In the genomic region with DNA sequence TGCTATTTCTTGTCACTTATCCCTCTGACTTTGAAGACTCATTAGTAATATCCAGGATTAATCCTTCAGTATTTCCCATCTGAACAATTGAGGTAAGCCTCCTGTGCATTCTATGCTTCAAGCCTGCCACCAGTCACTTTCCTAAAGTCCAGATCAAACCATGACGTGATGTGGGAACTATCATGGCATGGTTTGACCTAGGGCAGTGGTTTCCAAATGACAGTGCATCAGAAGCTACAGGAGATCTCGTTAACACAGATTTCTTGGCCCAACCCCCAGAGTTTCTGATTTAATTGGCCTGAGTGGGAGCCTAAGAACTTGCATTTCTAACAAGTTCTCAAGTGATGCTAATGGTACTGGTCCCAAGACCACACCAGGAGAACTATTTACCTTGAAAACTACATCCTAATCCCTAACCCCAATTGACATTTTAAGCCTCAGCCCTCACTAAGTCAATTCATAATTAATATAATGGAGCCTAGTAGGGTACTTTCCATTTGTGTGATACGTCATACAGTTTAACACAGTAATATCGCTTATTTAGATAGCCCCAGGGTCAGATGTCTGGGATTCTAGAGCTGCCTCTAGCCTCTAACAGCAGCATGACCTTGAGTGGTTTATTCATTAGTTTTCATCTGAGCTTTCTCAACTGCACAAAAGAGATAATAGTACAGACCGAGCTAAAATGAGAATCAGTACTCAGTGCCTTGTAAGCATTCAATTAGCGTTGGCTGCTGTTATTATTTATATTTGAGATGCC, we compare ENCODE assay signal across 18 cellular contexts.
"Had no signal": no experiment of that assay in that cellular context is flagged by ENCODE, and none has a peak within 500 bp of the region (broad histone marks: within the 10 kb centered on the region; RNA-seq: fewer than 3 reads in every experiment).

No MANE protein-coding gene starts in this region.

- H3K4me3 Mint-ChIP-seq: endodermal cell; naive thymus-derived CD4-positive, alpha-beta T cell; nephron progenitor cell; stimulated activated naive CD8-positive, alpha-beta T cell treated with anti-CD3 and anti-CD28 coated beads, Interleukin-15, Interleukin-2, amounts not matched to agents 100 ng/mL and 50 ng/mL, for 24 hours had no signal

- H3K27ac Mint-ChIP-seq: endodermal cell; naive thymus-derived CD4-positive, alpha-beta T cell; nephron progenitor cell; stimulated activated naive CD8-positive, alpha-beta T cell treated with anti-CD3 and anti-CD28 coated beads, Interleukin-15, Interleukin-2, amounts not matched to agents 100 ng/mL and 50 ng/mL, for 24 hours had no signal

- H3K36me3 ChIP-seq: right atrium auricular region, tibial artery, upper lobe of right lung, vagina had no signal

- H3K79me2 ChIP-seq: hepatocyte had no signal

- H3K27me3 ChIP-seq: hepatocyte, right atrium auricular region, tibial artery, upper lobe of right lung, vagina had no signal

- H3K4me1 Mint-ChIP-seq: endodermal cell; naive thymus-derived CD4-positive, alpha-beta T cell; nephron progenitor cell had no signal

- H3K4me2 ChIP-seq: hepatocyte had no signal

- H2AFZ ChIP-seq: hepatocyte had no signal

- H3K9me3 ChIP-seq: right atrium auricular region, upper lobe of right lung, vagina had no signal

- H3K27me3 Mint-ChIP-seq: naive thymus-derived CD4-positive, alpha-beta T cell; stimulated activated naive CD8-positive, alpha-beta T cell treated with anti-CD3 and anti-CD28 coated beads, Interleukin-15, Interleukin-2, amounts not matched to agents 100 ng/mL and 50 ng/mL, for 24 hours had no signal

- DNase-seq: effector CD4-positive, alpha-beta T cell; endodermal cell; erythroblast; foreskin melanocyte; head of caudate nucleus; kidney glomerular epithelial cell; naive thymus-derived CD4-positive, alpha-beta T cell; nephron progenitor cell; posterior cingulate gyrus; small intestine; stimulated activated CD4-positive, alpha-beta T cell treated with anti-CD3 and anti-CD28 coated beads, Interleukin-12 subunit alpha, Interleukin-12 subunit beta, amount 100 ng/mL, for 4 hours; tibial artery; upper lobe of right lung had no signal

- H3K4me3 ChIP-seq: coronary artery, hepatocyte, right atrium auricular region, tibial artery, upper lobe of right lung, vagina had no signal

- ATAC-seq: naive thymus-derived CD4-positive, alpha-beta T cell; upper lobe of right lung had no signal

- H3K36me3 Mint-ChIP-seq: naive thymus-derived CD4-positive, alpha-beta T cell had no signal

- H3K4me1 ChIP-seq: right atrium auricular region, tibial artery, upper lobe of right lung had no signal

- H3K27ac ChIP-seq: coronary artery, hepatocyte, right atrium auricular region, tibial artery, upper lobe of right lung, vagina had no signal
